In the genomic region with DNA sequence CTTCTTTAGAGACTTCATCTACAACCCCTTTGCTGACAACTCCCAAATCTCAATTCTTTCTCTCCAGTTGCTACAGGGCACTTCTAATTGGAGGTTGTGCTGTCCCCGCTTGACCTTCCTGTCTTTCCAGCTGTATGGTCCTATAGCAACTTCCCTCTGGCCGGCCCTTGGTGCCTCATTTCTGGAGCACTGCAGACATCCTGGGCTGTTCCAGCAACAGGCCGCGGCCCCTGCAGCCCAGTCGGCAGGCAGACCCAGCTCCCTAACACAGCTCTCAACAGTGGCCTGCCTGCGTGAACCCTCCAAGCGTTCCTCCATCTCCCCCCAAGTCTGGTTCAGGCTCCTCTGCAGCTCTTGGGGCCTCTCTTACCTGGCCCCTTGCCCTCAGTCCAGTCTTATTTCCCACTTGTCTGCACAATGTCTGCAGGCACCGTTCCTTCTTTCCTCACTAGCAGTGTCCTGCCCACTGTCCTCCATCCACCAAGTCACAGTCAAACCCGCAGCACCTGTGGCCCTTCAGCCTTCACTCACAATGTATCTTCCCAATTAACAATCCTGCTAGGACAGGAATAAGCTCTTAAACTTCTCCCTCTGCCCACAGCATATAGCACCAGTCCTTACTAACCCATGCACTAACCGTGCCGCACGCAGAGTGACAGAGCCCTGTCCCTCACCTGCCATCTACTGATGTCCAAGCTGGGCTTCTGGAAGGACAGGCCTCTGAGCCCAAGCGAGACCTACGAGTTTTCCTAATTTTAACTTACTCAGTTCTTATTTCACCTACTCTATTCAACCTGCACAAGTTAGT, we compare ENCODE assay signal across 13 cellular contexts. TPM values are rescaled to one million over a fixed set of nuclear protein-coding genes. Genes with fewer than 3 reads are reported as not detected.
DNase-seq lines count a peak whose midpoint lies in the region; ATAC-seq and TF ChIP-seq lines count a peak whose summit lies in the region.
"Had no signal": no experiment of that assay in that cellular context is flagged by ENCODE, and none has a peak within 500 bp of the region (broad histone marks: within the 10 kb centered on the region; RNA-seq: fewer than 3 reads in every experiment).

No MANE protein-coding gene starts in this region.

- peak overlapping the region; percentile 77 to 83 for H3K4me3 Mint-ChIP-seq in activated T-cell treated with anti-CD3 and anti-CD28 coated beads, Interleukin-2, amount 50 U/mL, for 72 hours

- H3K9me3 Mint-ChIP-seq in activated T-cell treated with anti-CD3 and anti-CD28 coated beads, Interleukin-2, amount 50 U/mL, for 72 hours: no peaks in the 10 kb centered on the region

- peak overlapping the region; percentile 88 to 96 for H3K27ac ChIP-seq in ascending aorta
- peak overlapping the region; percentile 12 for H3K27ac ChIP-seq in substantia nigra (ENCODE audit: low read depth, low read length, poor library complexity, severe bottlenecking)

- H3K9ac ChIP-seq in mucosa of stomach (ENCODE audit: low read length): peak overlapping the region; percentile 19

- no peak overlapping the region for H3K27ac Mint-ChIP-seq in activated T-cell treated with anti-CD3 and anti-CD28 coated beads, Interleukin-2, amount 50 U/mL, for 72 hours

- H3K36me3 Mint-ChIP-seq in activated T-cell treated with anti-CD3 and anti-CD28 coated beads, Interleukin-2, amount 50 U/mL, for 72 hours (ENCODE audit: insufficient read depth in 2 of 2): no peaks in the 10 kb centered on the region

- peaks cover 34% of the 10 kb centered on the region for H3K4me1 Mint-ChIP-seq in activated T-cell treated with anti-CD3 and anti-CD28 coated beads, Interleukin-2, amount 50 U/mL, for 72 hours (ENCODE audit: low read depth)

- H3K4me3 ChIP-seq in ascending aorta: peak overlapping the region in 1 of 2 donors; percentile 84
- H3K4me3 ChIP-seq in mucosa of stomach (ENCODE audit: low read length): no peak overlapping the region
- H3K4me3 ChIP-seq: K562 had no signal

- H3K4me1 ChIP-seq in ascending aorta (peaks cover 0 to 6% of the 10 kb centered on the region in 2 donors), mucosa of stomach (ENCODE audit: control insufficient read depth, insufficient read depth, low read length) (no peaks in the 10 kb centered on the region)

- H3K27me3 ChIP-seq in ascending aorta: no peaks in the 10 kb centered on the region
- peaks cover 28% of the 10 kb centered on the region for H3K27me3 ChIP-seq in mucosa of stomach (ENCODE audit: control insufficient read depth, insufficient read depth, low read length)
- H3K27me3 ChIP-seq: upper lobe of left lung had no signal

- peaks cover 47% of the 10 kb centered on the region for H3K27me3 Mint-ChIP-seq in activated T-cell treated with anti-CD3 and anti-CD28 coated beads, Interleukin-2, amount 50 U/mL, for 72 hours (ENCODE audit: low read depth)

- no peaks in the 10 kb centered on the region for H3K9me3 ChIP-seq in ascending aorta
- no peaks in the 10 kb centered on the region for H3K9me3 ChIP-seq in mucosa of stomach (ENCODE audit: control insufficient read depth, low read length)
- H3K9me3 ChIP-seq: A549, upper lobe of left lung had no signal

- intact Hi-C loops in ascending aorta (cut with DNase I): loop anchor here (2.0 to 10.0 kb wide), 3 partner anchors 107 to 423 kb away; a partner anchor contains a TSS

- H3K36me3 ChIP-seq in ascending aorta (no peaks in the 10 kb centered on the region), mucosa of stomach (ENCODE audit: control insufficient read depth, insufficient read depth, low read length) (no peaks in the 10 kb centered on the region)
- H3K36me3 ChIP-seq: upper lobe of left lung had no signal

- ATAC-seq in activated T-cell treated with anti-CD3 and anti-CD28 coated beads, Interleukin-2, amount 50 U/mL, for 72 hours (replicated peaks in 1 of 2): no peak
- ATAC-seq in GM18867 (IDR thresholded peaks at IDR 0.05; ENCODE audit: unreplicated experiment): no peak
- ATAC-seq: K562 had no signal

- no peak for DNase-seq in activated T-cell treated with anti-CD3 and anti-CD28 coated beads, Interleukin-2, amount 50 U/mL, for 72 hours
- no peak for DNase-seq in activated T-cell treated with anti-CD3 and anti-CD28 coated beads, Interleukin-2, amount 50 U/mL, for 1 hour
- DNase-seq in ascending aorta (ENCODE audit: low spot score in 2 of 2): no peak
- no peak for DNase-seq in substantia nigra (lab: John Stamatoyannopoulos, UW)
- no peak for DNase-seq in anterior cingulate cortex (lab: John Stamatoyannopoulos, UW)
- DNase-seq in hippocampal formation (lab: John Stamatoyannopoulos, UW): no peak
- DNase-seq: islet precursor cell, NCI-H1436 had no signal

- no peak for TF ChIP-seq CTCF in ascending aorta (IDR thresholded peaks at IDR 0.05)

RNA-seq across cellular contexts. Expression of a gene that starts 1.5 kb away (rescaled TPM):
- total RNA-seq in activated T-cell treated with anti-CD3 and anti-CD28 coated beads, Interleukin-2, amount 50 U/mL, for 72 hours: 1 to 10 TPM; 2.4 to 2.6 TPM
- total RNA-seq in ascending aorta: 28.3 TPM
